Comparison of ENCODE assay signal across 1 cellular context in genomic region chr16:66553223-66553622, GRCh38.
TF ChIP-seq lines count a peak whose summit lies in the region.

No MANE protein-coding gene starts in this region.

TF ChIP-seq in HepG2, 621 proteins besides CTCF, POLR2A, EP300 and RAD21:
- no peak for TF ChIP-seq ZNF143 (CRISPR knock-in tag; IDR thresholded peaks at IDR 0.05)
- 0 out of 2 replicates have a peak, but pooled peaks have one; percentile 43 for TF ChIP-seq ELF1 (CRISPR knock-in tag; IDR thresholded peaks at IDR 0.05)
- TF ChIP-seq SNRNP70 (IDR thresholded peaks at IDR 0.05; ENCODE audit: low read depth, low read length), result no peak
- no peak for TF ChIP-seq ZNF354B (CRISPR knock-in tag; IDR thresholded peaks at IDR 0.05)
- TF ChIP-seq DDIT3 (CRISPR knock-in tag; IDR thresholded peaks at IDR 0.05), result no peak
- peak; percentile 90 for TF ChIP-seq ZNF441 (CRISPR knock-in tag; IDR thresholded peaks at IDR 0.05; ENCODE audit: borderline replicate concordance)
- TF ChIP-seq ERF (CRISPR knock-in tag; IDR thresholded peaks at IDR 0.05), result peak; percentile 27; the same call in 1 of the 2 replicates
- TF ChIP-seq ZGPAT (CRISPR knock-in tag; IDR thresholded peaks at IDR 0.05), result no peak
- no peak for TF ChIP-seq SALL2 (CRISPR knock-in tag; IDR thresholded peaks at IDR 0.05)
- no peak for TF ChIP-seq ZNF180 (CRISPR knock-in tag; IDR thresholded peaks at IDR 0.05; ENCODE audit: borderline replicate concordance, low read depth)
- no peak for TF ChIP-seq MEIS1 (CRISPR knock-in tag; IDR thresholded peaks at IDR 0.05; ENCODE audit: borderline replicate concordance)
- peak; percentile 65; the same call in 1 of the 2 replicates for TF ChIP-seq ETV5 (CRISPR knock-in tag; IDR thresholded peaks at IDR 0.05; ENCODE audit: borderline replicate concordance)
- TF ChIP-seq RARA (CRISPR knock-in tag; IDR thresholded peaks at IDR 0.05), result peak; percentile 80
- no peak for TF ChIP-seq USF2 (IDR thresholded peaks at IDR 0.05; ENCODE audit: low read depth, low read length)
- no peak for TF ChIP-seq USF2 (CRISPR knock-in tag; IDR thresholded peaks at IDR 0.05; ENCODE audit: borderline replicate concordance)
- TF ChIP-seq ZNF263 (CRISPR knock-in tag; IDR thresholded peaks at IDR 0.05), result peak; percentile 96
- no peak for TF ChIP-seq GTF2F1 (IDR thresholded peaks at IDR 0.05; ENCODE audit: low read length)
- peak; percentile 68; the same call in 1 of the 2 replicates for TF ChIP-seq ELF3 (CRISPR knock-in tag; IDR thresholded peaks at IDR 0.05)
- TF ChIP-seq ZNF251 (CRISPR knock-in tag; IDR thresholded peaks at IDR 0.05), result no peak; the same call in 1 of the 2 replicates
- no peak for TF ChIP-seq ZNF3 (CRISPR knock-in tag; IDR thresholded peaks at IDR 0.05)
- no peak for TF ChIP-seq HHEX (CRISPR knock-in tag; IDR thresholded peaks at IDR 0.05)
- peak; percentile 35; the same call in 1 of the 2 replicates for TF ChIP-seq AHDC1 (CRISPR knock-in tag; IDR thresholded peaks at IDR 0.05; ENCODE audit: borderline replicate concordance)
- TF ChIP-seq ZEB1 (IDR thresholded peaks at IDR 0.05; ENCODE audit: insufficient replicate concordance, low read depth), result no peak
- TF ChIP-seq DZIP1 (CRISPR knock-in tag; IDR thresholded peaks at IDR 0.05), result no peak
- no peak for TF ChIP-seq GABPA (IDR thresholded peaks at IDR 0.05; ENCODE audit: low read depth, low read length)
- peak; percentile 77 for TF ChIP-seq GABPA (CRISPR knock-in tag; IDR thresholded peaks at IDR 0.05; ENCODE audit: low read depth)
- TF ChIP-seq BHLHE40 (IDR thresholded peaks at IDR 0.05; ENCODE audit: low read length), result no peak
- TF ChIP-seq ZNF160 (CRISPR knock-in tag; IDR thresholded peaks at IDR 0.05), result 0 out of 2 replicates have a peak, but pooled peaks have one; percentile 71
- TF ChIP-seq ZBTB42 (CRISPR knock-in tag; IDR thresholded peaks at IDR 0.05), result 0 out of 2 replicates have a peak, but pooled peaks have one; percentile 8
- TF ChIP-seq CENPX (CRISPR knock-in tag; IDR thresholded peaks at IDR 0.05), result no peak
- TF ChIP-seq HBP1 (CRISPR knock-in tag; IDR thresholded peaks at IDR 0.05; ENCODE audit: low read depth), result 0 out of 2 replicates have a peak, but pooled peaks have one; percentile 30
- TF ChIP-seq ARID5B (CRISPR knock-in tag; IDR thresholded peaks at IDR 0.05), result peak; percentile 14; the same call in 1 of the 2 replicates
- no peak for TF ChIP-seq ZNF652 (CRISPR knock-in tag; IDR thresholded peaks at IDR 0.05; ENCODE audit: borderline replicate concordance, low read depth)
- no peak for TF ChIP-seq ZNF260 (CRISPR knock-in tag; IDR thresholded peaks at IDR 0.05; ENCODE audit: borderline replicate concordance, low read depth)
- TF ChIP-seq, protein P1, sequence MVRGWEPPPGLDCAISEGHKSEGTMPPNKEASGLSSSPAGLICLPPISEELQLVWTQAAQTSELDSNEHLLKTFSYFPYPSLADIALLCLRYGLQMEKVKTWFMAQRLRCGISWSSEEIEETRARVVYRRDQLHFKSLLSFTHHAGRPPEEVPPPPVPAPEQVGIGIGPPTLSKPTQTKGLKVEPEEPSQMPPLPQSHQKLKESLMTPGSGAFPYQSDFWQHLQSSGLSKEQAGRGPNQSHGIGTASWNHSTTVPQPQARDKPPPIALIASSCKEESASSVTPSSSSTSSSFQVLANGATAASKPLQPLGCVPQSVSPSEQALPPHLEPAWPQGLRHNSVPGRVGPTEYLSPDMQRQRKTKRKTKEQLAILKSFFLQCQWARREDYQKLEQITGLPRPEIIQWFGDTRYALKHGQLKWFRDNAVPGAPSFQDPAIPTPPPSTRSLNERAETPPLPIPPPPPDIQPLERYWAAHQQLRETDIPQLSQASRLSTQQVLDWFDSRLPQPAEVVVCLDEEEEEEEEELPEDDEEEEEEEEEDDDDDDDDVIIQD (CRISPR knock-in tag; IDR thresholded peaks at IDR 0.05; ENCODE audit: low read depth), result peak; percentile 33; the same call in 1 of the 2 replicates
- TF ChIP-seq BATF2 (CRISPR knock-in tag; IDR thresholded peaks at IDR 0.05), result no peak
- TF ChIP-seq SP5 (CRISPR knock-in tag; IDR thresholded peaks at IDR 0.05; ENCODE audit: borderline replicate concordance, low read depth), result no peak
